ENCODE assay signal across 25 cellular contexts in genomic region chr18:6886931-6887330, GRCh38.
"Had no signal": no experiment of that assay in that cellular context is flagged by ENCODE, and none has a peak within 500 bp of the region (broad histone marks: within the 10 kb centered on the region; RNA-seq: fewer than 3 reads in every experiment).

No MANE protein-coding gene starts in this region.

- H3K4me1 Mint-ChIP-seq: activated CD4-positive, alpha-beta memory T cell treated with anti-CD3 and anti-CD28 coated beads, Interleukin-2, amount 10 ng/mL, durations not matched to agents 7 days and 5 days; activated CD4-positive, alpha-beta T cell treated with anti-CD3 and anti-CD28 coated beads for 36 hours; activated CD4-positive, alpha-beta T cell treated with anti-CD3 and anti-CD28 coated beads, Interleukin-2, amount 10 ng/mL, durations not matched to agents 7 days and 5 days; activated CD8-positive, alpha-beta memory T cell treated with anti-CD3 and anti-CD28 coated beads, Interleukin-2, amount 10 ng/mL, durations not matched to agents 7 days and 5 days; activated naive CD8-positive, alpha-beta T cell treated with anti-CD3 and anti-CD28 coated beads for 36 hours; activated T-helper 17 cell treated with anti-CD3 and anti-CD28 coated beads, Interleukin-2, amount 50 U/mL, for 72 hours; T-cell; T-helper 17 cell had no signal

- H3K4me3 Mint-ChIP-seq: activated CD4-positive, alpha-beta memory T cell treated with anti-CD3 and anti-CD28 coated beads, Interleukin-2, amount 10 ng/mL, durations not matched to agents 7 days and 5 days; activated CD4-positive, alpha-beta T cell treated with anti-CD3 and anti-CD28 coated beads for 36 hours; activated CD4-positive, alpha-beta T cell treated with anti-CD3 and anti-CD28 coated beads, Interleukin-2, amount 10 ng/mL, durations not matched to agents 7 days and 5 days; activated CD8-positive, alpha-beta memory T cell treated with anti-CD3 and anti-CD28 coated beads, Interleukin-2, amount 10 ng/mL, durations not matched to agents 7 days and 5 days; activated CD8-positive, alpha-beta T cell treated with anti-CD3 and anti-CD28 coated beads, Interleukin-2, amount 10 ng/mL, durations not matched to agents 7 days and 5 days; activated naive CD4-positive, alpha-beta T cell treated with anti-CD3 and anti-CD28 coated beads for 36 hours; activated naive CD8-positive, alpha-beta T cell treated with anti-CD3 and anti-CD28 coated beads for 36 hours; activated T-cell treated with anti-CD3 and anti-CD28 coated beads, Interleukin-2, amount 50 U/mL, for 4 hours; activated T-cell treated with anti-CD3 and anti-CD28 coated beads, Interleukin-2, amount 50 U/mL, for 72 hours; activated T-helper 1 cell treated with anti-CD3 and anti-CD28 coated beads, Interleukin-12 subunit alpha, Interleukin-12 subunit beta, Interleukin-2, Interleukin-4 antibody, amounts not matched to agents 30 ng/mL and 10 ng/mL and 1 ng/mL, durations not matched to agents 14 hours and 24 hours and 36 hours; activated T-helper 17 cell treated with anti-CD3 and anti-CD28 coated beads, Interleukin-2, amount 50 U/mL, for 72 hours; T-cell; T-helper 17 cell; WTC11 had no signal

- H3K27me3 Mint-ChIP-seq: activated CD4-positive, alpha-beta memory T cell treated with anti-CD3 and anti-CD28 coated beads, Interleukin-2, amount 10 ng/mL, durations not matched to agents 7 days and 5 days; activated CD4-positive, alpha-beta T cell treated with anti-CD3 and anti-CD28 coated beads, Interleukin-2, amount 10 ng/mL, durations not matched to agents 7 days and 5 days; activated CD8-positive, alpha-beta memory T cell treated with anti-CD3 and anti-CD28 coated beads, Interleukin-2, amount 10 ng/mL, durations not matched to agents 7 days and 5 days; activated naive CD8-positive, alpha-beta T cell treated with anti-CD3 and anti-CD28 coated beads for 36 hours; activated T-helper 17 cell treated with anti-CD3 and anti-CD28 coated beads, Interleukin-2, amount 50 U/mL, for 72 hours; T-helper 17 cell had no signal

- DNase-seq: activated CD4-positive, alpha-beta memory T cell treated with anti-CD3 and anti-CD28 coated beads, Interleukin-2, amount 10 ng/mL, durations not matched to agents 7 days and 5 days; activated CD4-positive, alpha-beta T cell treated with anti-CD3 and anti-CD28 coated beads for 1 hour; activated CD4-positive, CD25-positive, alpha-beta regulatory T cell; activated CD8-positive, alpha-beta memory T cell treated with anti-CD3 and anti-CD28 coated beads for 24 hours; activated CD8-positive, alpha-beta memory T cell treated with anti-CD3 and anti-CD28 coated beads, Interleukin-2, amount 10 ng/mL, durations not matched to agents 7 days and 5 days; activated CD8-positive, alpha-beta memory T cell treated with anti-CD3 and anti-CD28 coated beads, Interleukin-2, amount 50 U/mL, for 48 hours; activated effector memory CD4-positive, alpha-beta T cell treated with anti-CD3 and anti-CD28 coated beads, Interleukin-2, amount 50 U/mL, for 16 hours; activated gamma-delta T cell treated with Interleukin-2 at 50 U/mL for 16 hours; activated naive CD4-positive, alpha-beta T cell; activated naive CD4-positive, alpha-beta T cell treated with anti-CD3 and anti-CD28 coated beads, Interleukin-2, amount 50 U/mL, for 16 hours; activated T-cell treated with anti-CD3 and anti-CD28 coated beads, Interleukin-2, amount 50 U/mL, for 4 hours; aorta; central memory CD4-positive, alpha-beta T cell; T-cell; T-helper 17 cell had no signal

- H3K9me3 Mint-ChIP-seq: activated CD4-positive, alpha-beta memory T cell treated with anti-CD3 and anti-CD28 coated beads, Interleukin-2, amount 10 ng/mL, durations not matched to agents 7 days and 5 days; activated CD4-positive, alpha-beta T cell treated with anti-CD3 and anti-CD28 coated beads, Interleukin-2, amount 10 ng/mL, durations not matched to agents 7 days and 5 days; activated naive CD4-positive, alpha-beta T cell treated with anti-CD3 and anti-CD28 coated beads for 36 hours; activated T-cell treated with anti-CD3 and anti-CD28 coated beads, Interleukin-2, amount 50 U/mL, for 4 hours; activated T-cell treated with anti-CD3 and anti-CD28 coated beads, Interleukin-2, amount 50 U/mL, for 72 hours; activated T-helper 1 cell treated with anti-CD3 and anti-CD28 coated beads, Interleukin-12 subunit alpha, Interleukin-12 subunit beta, Interleukin-2, Interleukin-4 antibody, amounts not matched to agents 30 ng/mL and 10 ng/mL and 1 ng/mL, durations not matched to agents 14 hours and 24 hours and 36 hours; activated T-helper 17 cell treated with anti-CD3 and anti-CD28 coated beads, Interleukin-2, amount 50 U/mL, for 72 hours had no signal

- H3K27ac Mint-ChIP-seq: activated CD4-positive, alpha-beta memory T cell treated with anti-CD3 and anti-CD28 coated beads, Interleukin-2, amount 10 ng/mL, durations not matched to agents 7 days and 5 days; activated CD4-positive, alpha-beta T cell treated with anti-CD3 and anti-CD28 coated beads for 36 hours; activated CD4-positive, alpha-beta T cell treated with anti-CD3 and anti-CD28 coated beads, Interleukin-2, amount 10 ng/mL, durations not matched to agents 7 days and 5 days; activated CD8-positive, alpha-beta memory T cell treated with anti-CD3 and anti-CD28 coated beads, Interleukin-2, amount 10 ng/mL, durations not matched to agents 7 days and 5 days; activated CD8-positive, alpha-beta T cell treated with anti-CD3 and anti-CD28 coated beads, Interleukin-2, amount 10 ng/mL, durations not matched to agents 7 days and 5 days; activated naive CD4-positive, alpha-beta T cell treated with anti-CD3 and anti-CD28 coated beads for 36 hours; activated naive CD4-positive, alpha-beta T cell treated with anti-CD3 and anti-CD28 coated beads, Interleukin-2, amount 50 U/mL, for 72 hours; activated naive CD8-positive, alpha-beta T cell treated with anti-CD3 and anti-CD28 coated beads for 36 hours; activated T-cell treated with anti-CD3 and anti-CD28 coated beads, Interleukin-2, amount 50 U/mL, for 72 hours; activated T-helper 1 cell treated with anti-CD3 and anti-CD28 coated beads, Interleukin-12 subunit alpha, Interleukin-12 subunit beta, Interleukin-2, Interleukin-4 antibody, amounts not matched to agents 30 ng/mL and 10 ng/mL and 1 ng/mL, durations not matched to agents 14 hours and 24 hours and 36 hours; activated T-helper 17 cell treated with anti-CD3 and anti-CD28 coated beads, Interleukin-2, amount 50 U/mL, for 72 hours; T-cell; T-helper 17 cell; WTC11 had no signal

- H3K36me3 Mint-ChIP-seq: activated CD8-positive, alpha-beta memory T cell treated with anti-CD3 and anti-CD28 coated beads, Interleukin-2, amount 10 ng/mL, durations not matched to agents 7 days and 5 days; activated naive CD4-positive, alpha-beta T cell treated with anti-CD3 and anti-CD28 coated beads, Interleukin-2, amount 50 U/mL, for 72 hours; activated naive CD8-positive, alpha-beta T cell treated with anti-CD3 and anti-CD28 coated beads for 36 hours; T-cell had no signal
